In the genomic region with DNA sequence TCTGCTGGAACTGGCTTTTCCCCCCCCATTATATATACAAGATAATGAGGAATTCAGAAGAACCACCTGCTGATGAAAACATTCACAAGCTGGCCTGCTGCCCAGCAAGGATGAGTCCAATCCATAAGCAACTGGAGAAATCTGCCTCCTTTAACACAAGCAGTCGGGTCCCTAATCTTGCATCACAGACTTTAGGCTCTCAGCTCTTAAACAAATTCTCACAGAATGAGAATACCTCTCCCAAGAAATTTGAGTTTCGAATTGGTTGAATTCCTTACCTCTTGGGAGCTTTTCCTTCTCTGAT, we compare ENCODE assay signal across 23 cellular contexts. TPM values are rescaled to one million over a fixed set of nuclear protein-coding genes. Genes with fewer than 3 reads are reported as not detected.
DNase-seq lines count a peak whose midpoint lies in the region; ATAC-seq and TF ChIP-seq lines count a peak whose summit lies in the region.
"Had no signal": no experiment of that assay in that cellular context is flagged by ENCODE, and none has a peak within 500 bp of the region (broad histone marks: within the 10 kb centered on the region; RNA-seq: fewer than 3 reads in every experiment).

No MANE protein-coding gene starts in this region.

- H3K27me3 ChIP-seq in SJCRH30, result no peaks in the 10 kb centered on the region
- no peaks in the 10 kb centered on the region for H3K27me3 ChIP-seq in foreskin keratinocyte
- H3K27me3 ChIP-seq: cardiac muscle cell, spleen had no signal

- no peak for TF ChIP-seq EP300 in Ishikawa (IDR thresholded peaks at IDR 0.05; ENCODE audit: borderline replicate concordance)

- H3K27ac ChIP-seq in SJCRH30 (no peak overlapping the region), foreskin keratinocyte (no peak overlapping the region)
- H3K27ac ChIP-seq: cardiac muscle cell, spleen had no signal

- no peak for TF ChIP-seq CTCF in foreskin keratinocyte (conservative IDR thresholded peaks at IDR 0.05)

- ATAC-seq in foreskin keratinocyte (peak; percentile 60), GM18511 (IDR thresholded peaks at IDR 0.05; ENCODE audit: unreplicated experiment) (no peak)
- ATAC-seq: effector memory CD8-positive, alpha-beta T cell; naive thymus-derived CD4-positive, alpha-beta T cell; stimulated activated naive B cell treated with anti-CD40 and anti-IgM and Interleukin-4, amounts not matched to agents 10 μg/mL and 1 μg/mL and 100 μg/mL, for 72 hours had no signal

- DNase-seq in NCI-H1417 (lab: John Stamatoyannopoulos, UW) (peak in 2 of 3 experiments; percentile 8 to 52), NCI-H1417 treated with DMSO at 0.1 percent for 48 hours (lab: John Stamatoyannopoulos, UW) (no peak), SJCRH30 (peak; percentile 25 to 65), foreskin keratinocyte (peak; percentile 46 to 61), AG08396 (ENCODE audit: low spot score) (no peak)
- DNase-seq in stimulated activated CD4-positive, alpha-beta T cell treated with anti-CD3 and anti-CD28 coated beads, Interleukin-2, amount 100 ng/mL, for 24 hours, result no peak
- DNase-seq: activated CD4-positive, alpha-beta T cell treated with anti-CD3 and anti-CD28 coated beads for 4 hours; activated naive CD4-positive, alpha-beta T cell treated with anti-CD3 and anti-CD28 coated beads, Interleukin-2, amount 50 U/mL, for 16 hours; CD8-positive, alpha-beta memory T cell; effector memory CD8-positive, alpha-beta T cell; foreskin fibroblast; GF-D8; naive thymus-derived CD4-positive, alpha-beta T cell; NCI-H1436 treated with DMSO at 0.1 percent for 48 hours; posterior cingulate gyrus; SHP77 treated with DMSO at 0.1 percent for 48 hours; spleen; stimulated activated naive B cell treated with anti-CD40 and anti-IgM and Interleukin-4, amounts not matched to agents 10 μg/mL and 1 μg/mL and 100 μg/mL, for 72 hours; T1000; trophoblast cell had no signal

- peaks cover 13% of the 10 kb centered on the region for H3K4me1 ChIP-seq in SJCRH30
- H3K4me1 ChIP-seq in foreskin keratinocyte, result peaks cover 16% of the 10 kb centered on the region
- H3K4me1 ChIP-seq: spleen had no signal

- no peak overlapping the region for H3K4me3 ChIP-seq in SJCRH30
- H3K4me3 ChIP-seq: cardiac muscle cell, spleen had no signal

- 0 out of 2 replicates have a peak, but pooled peaks cover 5% of the 10 kb centered on the region for H3K9me3 ChIP-seq in SJCRH30 (replicated peaks)

- no peak for TF ChIP-seq RAD21 in Ishikawa (IDR thresholded peaks at IDR 0.05; ENCODE audit: low read depth)

- no peaks in the 10 kb centered on the region for H3K36me3 ChIP-seq in SJCRH30
- H3K36me3 ChIP-seq: cardiac muscle cell, spleen had no signal

TF ChIP-seq in Ishikawa, 13 proteins besides CTCF, POLR2A, EP300 and RAD21:
- TF ChIP-seq TAF1 (IDR thresholded peaks at IDR 0.05; ENCODE audit: low read depth) (no peak), REST (IDR thresholded peaks at IDR 0.05; ENCODE audit: low read depth) (no peak), NFIC (IDR thresholded peaks at IDR 0.05) (0 out of 2 replicates have a peak, but pooled peaks have one; percentile 35), TEAD4 (IDR thresholded peaks at IDR 0.05) (no peak)
- TF ChIP-seq, protein P1, sequence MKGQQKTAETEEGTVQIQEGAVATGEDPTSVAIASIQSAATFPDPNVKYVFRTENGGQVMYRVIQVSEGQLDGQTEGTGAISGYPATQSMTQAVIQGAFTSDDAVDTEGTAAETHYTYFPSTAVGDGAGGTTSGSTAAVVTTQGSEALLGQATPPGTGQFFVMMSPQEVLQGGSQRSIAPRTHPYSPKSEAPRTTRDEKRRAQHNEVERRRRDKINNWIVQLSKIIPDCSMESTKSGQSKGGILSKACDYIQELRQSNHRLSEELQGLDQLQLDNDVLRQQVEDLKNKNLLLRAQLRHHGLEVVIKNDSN (IDR thresholded peaks at IDR 0.05), result no peak

RNA-seq across cellular contexts. Expression of gene MTERF1, which starts 44.5 kb away (rescaled TPM):
- 19.9 and 24.2 TPM in 2 replicates for total RNA-seq in SJCRH30 (2014; rRNA removed; shearing (Covaris generic))
- 10.9 and 11.0 TPM in 2 replicates for total RNA-seq in foreskin keratinocyte
- 5.6 and 6.3 TPM in 2 replicates for polyA plus RNA-seq in foreskin keratinocyte

Comparison
In these comparisons a context has a peak if more than half of its experiments do, and no peak if none do; other contexts are left out.
1. DNase-seq: peak in NCI-H1417 (2 of 3), SJCRH30 (2 of 2) and foreskin keratinocyte (2 of 2); none in NCI-H1417 treated with DMSO at 0.1 percent for 48 hours (single experiment), AG08396 (single experiment) and stimulated activated CD4-positive, alpha-beta T cell treated with anti-CD3 and anti-CD28 coated beads, Interleukin-2, amount 100 ng/mL, for 24 hours (0 of 2).